In the genomic region with DNA sequence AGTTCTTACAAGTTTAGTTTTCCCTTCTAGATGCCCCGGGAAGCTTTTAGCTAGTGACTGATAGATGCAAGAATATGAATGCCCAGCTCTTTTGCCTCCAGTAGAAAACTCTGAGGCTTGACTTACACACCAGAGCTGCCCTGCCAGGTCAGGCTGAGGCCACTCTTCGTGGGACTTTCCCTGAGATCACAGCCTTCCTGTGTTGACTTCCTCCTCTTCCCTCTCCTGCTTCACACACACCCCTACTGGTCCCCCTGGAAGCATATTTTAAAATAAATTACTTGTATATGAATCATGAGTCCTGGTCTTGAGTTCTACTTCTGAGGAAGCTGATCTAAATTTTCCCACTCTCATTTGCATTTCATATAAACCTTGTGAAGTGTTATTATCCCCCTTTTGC, we compare ENCODE assay signal across 14 cellular contexts.
DNase-seq lines count a peak whose midpoint lies in the region; ATAC-seq and TF ChIP-seq lines count a peak whose summit lies in the region.
"Had no signal": no experiment of that assay in that cellular context is flagged by ENCODE, and none has a peak within 500 bp of the region (broad histone marks: within the 10 kb centered on the region; RNA-seq: fewer than 3 reads in every experiment).

No MANE protein-coding gene starts in this region.

- peak overlapping the region in 4 of 5 donors; percentile 65 to 82 (median 79) for H3K27ac ChIP-seq in stomach

- ATAC-seq in GM19463 (IDR thresholded peaks at IDR 0.05; ENCODE audit: unreplicated experiment) (peak; percentile 50), GM19035 (IDR thresholded peaks at IDR 0.05; ENCODE audit: unreplicated experiment) (no peak)
- ATAC-seq: SK-N-SH treated with all-trans-retinoic acid at 6 μM for 48 hours had no signal

- 19 to 39% (median 29%) methylated on average over 2 of the region's 2 CpGs for WGBS in stomach, 5 donors

- no peak overlapping the region for H3K4me3 ChIP-seq in stomach

- TF ChIP-seq CTCF in stomach (IDR thresholded peaks at IDR 0.05), result no peak

- intact Hi-C loops in stomach (cut with DNase I; ENCODE audit: low total_unique reads), result no loop called here

- no peaks in the 10 kb centered on the region for H3K36me3 ChIP-seq in stomach

- no peak for TF ChIP-seq POLR2A in stomach (IDR thresholded peaks at IDR 0.05)

- peak; percentile 47 for DNase-seq in astrocyte of the hippocampus (ENCODE audit: low read depth, low spot score)
- DNase-seq in glomerular endothelial cell (ENCODE audit: extremely low read depth, low read depth, low spot score), result peak; percentile 52
- peak; percentile 47 for DNase-seq in stomach
- no peak for DNase-seq in NCI-H2107 treated with DMSO at 0.1 percent for 48 hours (lab: John Stamatoyannopoulos, UW; ENCODE audit: unreplicated experiment)
- no peak for DNase-seq in GM19240 (ENCODE audit: insufficient read length, low spot score)
- no peak for DNase-seq in activated CD4-positive, alpha-beta T cell treated with anti-CD3 and anti-CD28 coated beads, Interleukin-2, amount 50 U/mL, for 48 hours
- DNase-seq: activated effector memory CD4-positive, alpha-beta T cell treated with Interleukin-2 at 50 U/mL for 16 hours; effector CD8-positive, alpha-beta T cell; KG1; kidney; NCI-H446 treated with DMSO at 0.1 percent for 48 hours had no signal

- no peaks in the 10 kb centered on the region for H3K9me3 ChIP-seq in stomach

- H3K4me1 ChIP-seq in stomach, result peaks cover 15 to 42% (median 32%) of the 10 kb centered on the region in 4 donors

- no peaks in the 10 kb centered on the region for H3K27me3 ChIP-seq in stomach

- TF ChIP-seq EP300 in stomach (IDR thresholded peaks at IDR 0.05), result no peak

Comparison
In these comparisons a context has a peak if more than half of its experiments do, and no peak if none do; other contexts are left out.
1. DNase-seq: peak in astrocyte of the hippocampus (single experiment), glomerular endothelial cell (single experiment) and stomach (single experiment); none in NCI-H2107 treated with DMSO at 0.1 percent for 48 hours (single experiment), GM19240 (single experiment) and activated CD4-positive, alpha-beta T cell treated with anti-CD3 and anti-CD28 coated beads, Interleukin-2, amount 50 U/mL, for 48 hours (0 of 2).